23 cellular contexts compared by ENCODE assay signal in the genomic region with DNA sequence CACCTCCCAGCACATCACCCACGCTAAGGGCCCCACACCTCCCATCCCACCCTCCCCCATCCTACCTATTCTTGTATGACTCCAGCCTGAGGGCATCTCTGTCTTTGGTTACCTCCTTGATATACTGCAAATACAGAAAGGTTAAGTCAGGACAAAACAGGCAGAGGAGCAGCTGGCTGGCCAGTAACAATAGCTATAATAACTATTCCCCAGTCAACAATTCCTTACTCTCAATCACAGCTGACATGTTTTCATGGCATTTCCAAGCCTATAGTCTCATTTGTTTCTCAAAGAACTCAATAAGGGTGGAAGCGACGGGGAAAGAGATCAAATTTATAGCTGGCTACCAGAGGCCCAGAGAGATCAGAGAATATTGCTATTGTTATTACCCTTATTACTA.
"Had no signal": no experiment of that assay in that cellular context is flagged by ENCODE, and none has a peak within 500 bp of the region (broad histone marks: within the 10 kb centered on the region; RNA-seq: fewer than 3 reads in every experiment).

No MANE protein-coding gene starts in this region.

- H3K4me1 Mint-ChIP-seq: memory B cell; stimulated activated naive CD8-positive, alpha-beta T cell treated with anti-CD3 and anti-CD28 coated beads, Interleukin-15, amount 100 ng/mL, for 72 hours had no signal

- H3K27ac Mint-ChIP-seq: effector memory CD8-positive, alpha-beta T cell; memory B cell; natural killer cell had no signal

- H3K4me1 ChIP-seq: esophagus squamous epithelium, pancreas, right lobe of liver, tibial artery, upper lobe of right lung, uterus had no signal

- DNase-seq: cortex of kidney; effector memory CD8-positive, alpha-beta T cell; erythroblast; esophagus squamous epithelium; foreskin melanocyte; glutamatergic neuron; kidney; natural killer cell; pancreas; right lobe of liver; small intestine; stimulated activated CD4-positive, alpha-beta T cell treated with anti-CD3 and anti-CD28 coated beads, Interleukin-15, amount 100 ng/mL, for 24 hours; stimulated activated CD4-positive, alpha-beta T cell treated with anti-CD3 and anti-CD28 coated beads, Interleukin-2, amount 100 ng/mL, for 48 hours; stimulated activated CD8-positive, alpha-beta memory T cell treated with anti-CD3 and anti-CD28 coated beads, Interleukin-4, amount 100 ng/mL, for 48 hours; stimulated activated naive CD4-positive, alpha-beta T cell; stimulated activated naive CD8-positive, alpha-beta T cell treated with anti-CD3 and anti-CD28 coated beads, Interleukin-15, amount 100 ng/mL, for 72 hours; tibial artery; upper lobe of right lung; uterus had no signal

- H3K27me3 ChIP-seq: neutrophil, pancreas, right lobe of liver, upper lobe of right lung, uterus had no signal

- H3K9me3 ChIP-seq: pancreas had no signal

- H3K4me3 Mint-ChIP-seq: effector memory CD8-positive, alpha-beta T cell; memory B cell; natural killer cell; stimulated activated naive CD8-positive, alpha-beta T cell treated with anti-CD3 and anti-CD28 coated beads, Interleukin-15, amount 100 ng/mL, for 72 hours had no signal

- H3K36me3 Mint-ChIP-seq: natural killer cell had no signal

- H3K36me3 ChIP-seq: esophagus squamous epithelium, neutrophil, pancreas, right lobe of liver, tibial artery, upper lobe of right lung, uterus had no signal

- ATAC-seq: effector memory CD8-positive, alpha-beta T cell; left lobe of liver; natural killer cell; pancreas; right lobe of liver; stimulated activated naive CD8-positive, alpha-beta T cell treated with anti-CD3 and anti-CD28 coated beads, Interleukin-15, amount 100 ng/mL, for 72 hours; upper lobe of right lung had no signal

- H3K4me3 ChIP-seq: esophagus squamous epithelium, lung, pancreas, right lobe of liver, tibial artery, upper lobe of right lung, uterus had no signal

- H3K27ac ChIP-seq: esophagus squamous epithelium, neutrophil, pancreas, right lobe of liver, tibial artery, upper lobe of right lung, uterus had no signal
